8 cellular contexts compared by ENCODE assay signal in the genomic region with DNA sequence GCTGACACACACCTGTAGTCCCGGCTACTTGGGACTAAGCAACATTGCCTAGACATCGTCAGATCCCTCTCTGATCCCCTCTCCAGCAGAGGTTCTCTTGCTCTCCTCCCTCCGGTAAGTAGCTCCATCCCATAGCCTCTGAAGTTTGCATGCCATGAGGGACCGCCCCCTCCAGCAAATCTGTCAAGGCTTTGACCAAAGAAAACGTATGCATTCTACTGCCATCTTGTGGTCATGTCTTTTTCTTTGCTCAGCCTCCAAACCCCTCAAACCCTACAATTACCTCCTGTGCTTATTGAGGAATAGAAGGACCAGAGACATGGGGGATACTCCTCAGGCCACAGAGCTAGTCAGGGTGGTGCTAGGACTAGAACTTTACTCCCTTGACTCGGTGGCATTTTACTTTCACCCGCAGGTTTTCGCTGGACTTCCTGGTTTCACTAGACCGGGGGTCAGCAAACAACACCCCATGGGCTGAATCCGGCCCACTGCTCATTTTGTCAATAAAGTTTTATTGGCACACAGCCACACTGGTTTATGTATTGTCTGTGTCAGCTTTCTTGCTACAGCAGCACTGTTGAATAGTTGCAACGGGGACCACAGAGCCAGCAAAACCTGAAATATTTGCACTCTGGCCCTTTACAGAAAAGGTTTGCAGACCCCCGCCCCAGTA.
DNase-seq lines count a peak whose midpoint lies in the region; ATAC-seq, FAIRE-seq and TF ChIP-seq lines count a peak whose summit lies in the region.

No MANE protein-coding gene starts in this region.

- H3K27ac ChIP-seq in SJCRH30 (no peak overlapping the region), small intestine (ENCODE audit: low read depth in 1 of 2, low read length in 1 of 2) (no peak overlapping the region)

- no peaks in the 10 kb centered on the region for H3K4me1 Mint-ChIP-seq in activated CD4-positive, alpha-beta memory T cell treated with anti-CD3 and anti-CD28 coated beads for 36 hours (ENCODE audit: low read depth)
- no peaks in the 10 kb centered on the region for H3K4me1 Mint-ChIP-seq in activated CD4-positive, alpha-beta memory T cell treated with anti-CD3 and anti-CD28 coated beads, Interleukin-2, amount 10 ng/mL, durations not matched to agents 7 days and 5 days

- no peak for FAIRE-seq in small intestine (lab: Jason Lieb, UNC)

- WGBS in small intestine, 3 donors = 52 to 61% (median 54%) methylated on average over 12 of the region's 12 CpGs

- POLR2A ChIA-PET in activated CD4-positive, alpha-beta memory T cell treated with anti-CD3 and anti-CD28 coated beads for 36 hours (lab: Charles Lee) = no interaction called here
- POLR2A ChIA-PET in activated CD4-positive, alpha-beta memory T cell treated with anti-CD3 and anti-CD28 coated beads, Interleukin-2, amount 10 ng/mL, durations not matched to agents 7 days and 5 days (lab: Charles Lee) = no interaction called here

- no peak for ATAC-seq in GM21786 (IDR thresholded peaks at IDR 0.05; ENCODE audit: unreplicated experiment)

- H3K27me3 ChIP-seq in SJCRH30 (no peaks in the 10 kb centered on the region), small intestine (ENCODE audit: control insufficient read depth in 2 of 2, insufficient read depth in 2 of 2, low read length in 2 of 2) (no peaks in the 10 kb centered on the region)

- H3K9me3 Mint-ChIP-seq in activated CD4-positive, alpha-beta memory T cell treated with anti-CD3 and anti-CD28 coated beads for 36 hours = peaks cover 27% of the 10 kb centered on the region
- H3K9me3 Mint-ChIP-seq in activated CD4-positive, alpha-beta memory T cell treated with anti-CD3 and anti-CD28 coated beads, Interleukin-2, amount 10 ng/mL, durations not matched to agents 7 days and 5 days = peaks cover 11% of the 10 kb centered on the region

- no peaks in the 10 kb centered on the region for H3K27me3 Mint-ChIP-seq in activated CD4-positive, alpha-beta memory T cell treated with anti-CD3 and anti-CD28 coated beads for 36 hours
- no peaks in the 10 kb centered on the region for H3K27me3 Mint-ChIP-seq in activated CD4-positive, alpha-beta memory T cell treated with anti-CD3 and anti-CD28 coated beads, Interleukin-2, amount 10 ng/mL, durations not matched to agents 7 days and 5 days

- intact Hi-C loops in activated CD4-positive, alpha-beta memory T cell treated with anti-CD3 and anti-CD28 coated beads for 36 hours (cut with micrococcal nuclease) = no loop called here

- H3K4me3 ChIP-seq in SJCRH30 (no peak overlapping the region), foreskin fibroblast (ENCODE audit: low read depth in 1 of 2, low read length in 2 of 2) (no peak overlapping the region), small intestine (ENCODE audit: low read depth in 1 of 2, low read length in 2 of 2) (no peak overlapping the region)

- H3K9me3 ChIP-seq in SJCRH30 (replicated peaks) (no peaks in the 10 kb centered on the region), small intestine (ENCODE audit: control insufficient read depth, low read depth) (no peaks in the 10 kb centered on the region)

- peak; percentile 16 for DNase-seq in activated CD4-positive, alpha-beta memory T cell treated with anti-CD3 and anti-CD28 coated beads for 36 hours
- no peak for DNase-seq in activated CD4-positive, alpha-beta memory T cell treated with anti-CD3 and anti-CD28 coated beads, Interleukin-2, amount 10 ng/mL, durations not matched to agents 7 days and 5 days
- DNase-seq in NCI-H1048 (lab: John Stamatoyannopoulos, UW) = peak; percentile 63
- DNase-seq in SJCRH30 = peak; percentile 57 to 87
- peak; percentile 2 to 33 for DNase-seq in foreskin fibroblast
- peak; percentile 46 for DNase-seq in small intestine
- no peak for DNase-seq in GM19238 (ENCODE audit: insufficient read length, low spot score)

- CTCF ChIA-PET in activated CD4-positive, alpha-beta memory T cell treated with anti-CD3 and anti-CD28 coated beads for 36 hours (lab: Charles Lee) = no interaction called here
- CTCF ChIA-PET in activated CD4-positive, alpha-beta memory T cell treated with anti-CD3 and anti-CD28 coated beads, Interleukin-2, amount 10 ng/mL, durations not matched to agents 7 days and 5 days (lab: Charles Lee) = no interaction called here

- H3K4me3 Mint-ChIP-seq in activated CD4-positive, alpha-beta memory T cell treated with anti-CD3 and anti-CD28 coated beads for 36 hours = no peak overlapping the region
- H3K4me3 Mint-ChIP-seq in activated CD4-positive, alpha-beta memory T cell treated with anti-CD3 and anti-CD28 coated beads, Interleukin-2, amount 10 ng/mL, durations not matched to agents 7 days and 5 days = no peak overlapping the region

- H3K36me3 Mint-ChIP-seq in activated CD4-positive, alpha-beta memory T cell treated with anti-CD3 and anti-CD28 coated beads for 36 hours = no peaks in the 10 kb centered on the region
- no peaks in the 10 kb centered on the region for H3K36me3 Mint-ChIP-seq in activated CD4-positive, alpha-beta memory T cell treated with anti-CD3 and anti-CD28 coated beads, Interleukin-2, amount 10 ng/mL, durations not matched to agents 7 days and 5 days (ENCODE audit: low read depth)

- no peaks in the 10 kb centered on the region for H3K4me1 ChIP-seq in SJCRH30
- H3K4me1 ChIP-seq in small intestine (ENCODE audit: control insufficient read depth in 2 of 2, insufficient read depth in 1 of 2, low read depth in 1 of 2, low read length in 1 of 2) = no peaks in the 10 kb centered on the region

- TF ChIP-seq CTCF in foreskin fibroblast (IDR thresholded peaks at IDR 0.05; ENCODE audit: low read depth, low read length) = no peak

- H3K27ac Mint-ChIP-seq in activated CD4-positive, alpha-beta memory T cell treated with anti-CD3 and anti-CD28 coated beads for 36 hours = no peak overlapping the region
- H3K27ac Mint-ChIP-seq in activated CD4-positive, alpha-beta memory T cell treated with anti-CD3 and anti-CD28 coated beads, Interleukin-2, amount 10 ng/mL, durations not matched to agents 7 days and 5 days = no peak overlapping the region

- H3K36me3 ChIP-seq in SJCRH30 = no peaks in the 10 kb centered on the region
- no peaks in the 10 kb centered on the region for H3K36me3 ChIP-seq in small intestine (ENCODE audit: control insufficient read depth in 2 of 2, insufficient read depth in 2 of 2, low read length in 2 of 2)

Comparison
In these comparisons a context has a peak if more than half of its experiments do, and no peak if none do; other contexts are left out.
1. DNase-seq: peak in activated CD4-positive, alpha-beta memory T cell treated with anti-CD3 and anti-CD28 coated beads for 36 hours (single experiment), NCI-H1048 (single experiment), SJCRH30 (2 of 2), foreskin fibroblast (2 of 2) and small intestine (single experiment); none in activated CD4-positive, alpha-beta memory T cell treated with anti-CD3 and anti-CD28 coated beads, Interleukin-2, amount 10 ng/mL, durations not matched to agents 7 days and 5 days (single experiment) and GM19238 (single experiment).